ENCODE assay signal across 33 cellular contexts in genomic region chr3:66928252-66928651, GRCh38.
DNase-seq lines count a peak whose midpoint lies in the region; ATAC-seq lines count a peak whose summit lies in the region.
"Had no signal": no experiment of that assay in that cellular context is flagged by ENCODE, and none has a peak within 500 bp of the region (broad histone marks: within the 10 kb centered on the region; RNA-seq: fewer than 3 reads in every experiment).

No MANE protein-coding gene starts in this region.

- peaks cover 5% of the 10 kb centered on the region for H3K4me1 Mint-ChIP-seq in T-helper 17 cell
- H3K4me1 Mint-ChIP-seq: B cell; CD14-positive monocyte; CD4-positive, CD25-positive, alpha-beta regulatory T cell; CD8-positive, alpha-beta memory T cell had no signal

- H3K36me3 Mint-ChIP-seq in T-helper 17 cell (ENCODE audit: low read depth): no peaks in the 10 kb centered on the region
- H3K36me3 Mint-ChIP-seq: CD14-positive monocyte; CD4-positive, alpha-beta memory T cell; CD4-positive, CD25-positive, alpha-beta regulatory T cell; CD8-positive, alpha-beta memory T cell; CD8-positive, alpha-beta T cell had no signal

- no peaks in the 10 kb centered on the region for H3K9me3 ChIP-seq in Karpas-422 (ENCODE audit: low read length)
- no peaks in the 10 kb centered on the region for H3K9me3 ChIP-seq in T-helper 17 cell (ENCODE audit: control insufficient read depth, low read length, poor library complexity, severe bottlenecking)
- H3K9me3 ChIP-seq: A549; BE2C; BLaER1; BLaER1 treated with 17β-estradiol and CSF1 and Interleukin-3, amounts not matched to agents 10 nM and 100 nM; Caco-2 had no signal

- H2BK15ac ChIP-seq in mesendoderm (replicated peaks; ENCODE audit: low read depth): no peak overlapping the region

- no peaks in the 10 kb centered on the region for H3K79me1 ChIP-seq in mesendoderm (ENCODE audit: low read length)

- no CpG with 5 or more reads among the region's 2 CpGs for WGBS in mesendoderm (ENCODE audit: extremely low coverage, insufficient coverage, low lambda C conversion rate)

- H4K20me1 ChIP-seq in Karpas-422 (ENCODE audit: insufficient read depth, low read depth, low read length): no peaks in the 10 kb centered on the region
- H4K20me1 ChIP-seq: BLaER1; BLaER1 treated with 17β-estradiol and CSF1 and Interleukin-3, amounts not matched to agents 10 nM and 100 nM had no signal

- DNase-seq in Karpas-422 (no peak), T-helper 17 cell (no peak), mesendoderm (peak; percentile 52), NCI-H1417 treated with DMSO at 0.1 percent for 48 hours (lab: John Stamatoyannopoulos, UW) (no peak)
- DNase-seq in effector CD8-positive, alpha-beta T cell (lab: John Stamatoyannopoulos, UW): no peak
- DNase-seq: 8988T; ACHN; AML-193; BE2C; C1 segment of cervical spinal cord; Caco-2; Calu3; CD4-positive, alpha-beta T cell; CD4-positive, CD25-positive, alpha-beta regulatory T cell; CD8-positive, alpha-beta memory T cell; CD8-positive, alpha-beta T cell; COR-L47; DMS 273 treated with DMSO at 0.1 percent for 48 hours; DMS153; DMS53; DMS79; DMS79 treated with DMSO at 0.1 percent for 48 hours; DND-41; EL had no signal

- H3K27me3 Mint-ChIP-seq in T-helper 17 cell: peaks cover 13% of the 10 kb centered on the region

- H3K36me3 ChIP-seq in Karpas-422 (ENCODE audit: insufficient read depth, low read length) (no peaks in the 10 kb centered on the region), mesendoderm (ENCODE audit: control insufficient read depth, insufficient read depth, low read length) (no peaks in the 10 kb centered on the region)
- H3K36me3 ChIP-seq: BE2C; BLaER1; BLaER1 treated with 17β-estradiol and CSF1 and Interleukin-3, amounts not matched to agents 10 nM and 100 nM had no signal

- H3K4me1 ChIP-seq in Karpas-422 (ENCODE audit: low read length) (peaks cover 99% of the 10 kb centered on the region), mesendoderm (ENCODE audit: control insufficient read depth, low read depth, low read length) (peaks cover 6% of the 10 kb centered on the region)
- H3K4me1 ChIP-seq: A549; BE2C; BLaER1; BLaER1 treated with 17β-estradiol and CSF1 and Interleukin-3, amounts not matched to agents 10 nM and 100 nM had no signal

- no peak overlapping the region for H2AK5ac ChIP-seq in mesendoderm (ENCODE audit: low read length)

- no peak overlapping the region for H3K4me3 Mint-ChIP-seq in T-helper 17 cell
- H3K4me3 Mint-ChIP-seq: B cell; CD14-positive monocyte; CD4-positive, alpha-beta memory T cell; CD4-positive, alpha-beta T cell; CD4-positive, CD25-positive, alpha-beta regulatory T cell; CD8-positive, alpha-beta memory T cell; CD8-positive, alpha-beta T cell had no signal

- no peak overlapping the region for H3K4ac ChIP-seq in mesendoderm (ENCODE audit: low read depth, low read length)

- H3K18ac ChIP-seq in mesendoderm (ENCODE audit: low read length): no peak overlapping the region

- H3K4me2 ChIP-seq in Karpas-422 (ENCODE audit: low read depth, low read length, poor library complexity, severe bottlenecking) (no peak overlapping the region), mesendoderm (ENCODE audit: low read length) (no peak overlapping the region)
- H3K4me2 ChIP-seq: A549; BLaER1; BLaER1 treated with 17β-estradiol and CSF1 and Interleukin-3, amounts not matched to agents 10 nM and 100 nM had no signal

- no peak overlapping the region for H3K23ac ChIP-seq in mesendoderm (ENCODE audit: low read length)

- no peaks in the 10 kb centered on the region for H3K9me2 ChIP-seq in Karpas-422 (replicated peaks; ENCODE audit: insufficient read depth, low read length)

- no peak overlapping the region for H3K56ac ChIP-seq in mesendoderm (ENCODE audit: low read length)

- no peak overlapping the region for H2BK120ac ChIP-seq in mesendoderm (ENCODE audit: low read depth, low read length)

- H3K4me3 ChIP-seq in Karpas-422 (ENCODE audit: low read length) (no peak overlapping the region), mesendoderm (ENCODE audit: low read length) (no peak overlapping the region)
- H3K4me3 ChIP-seq: A549; BLaER1; BLaER1 treated with 17β-estradiol and CSF1 and Interleukin-3, amounts not matched to agents 10 nM and 100 nM had no signal

- H4K8ac ChIP-seq in mesendoderm (ENCODE audit: low read depth, low read length): no peak overlapping the region

- no peaks in the 10 kb centered on the region for H3K27me3 ChIP-seq in Karpas-422 (ENCODE audit: low read length)
- no peaks in the 10 kb centered on the region for H3K27me3 ChIP-seq in mesendoderm (ENCODE audit: insufficient read depth, low read length, poor library complexity)
- H3K27me3 ChIP-seq: BLaER1; BLaER1 treated with 17β-estradiol and CSF1 and Interleukin-3, amounts not matched to agents 10 nM and 100 nM had no signal

- peak overlapping the region; percentile 3; the same call in 1 of the 2 replicates for H2AFZ ChIP-seq in Karpas-422 (ENCODE audit: low read length)

- H3K79me2 ChIP-seq in Karpas-422 (ENCODE audit: low read length) (no peaks in the 10 kb centered on the region), mesendoderm (ENCODE audit: control insufficient read depth, insufficient read depth, low read length) (no peaks in the 10 kb centered on the region)

- H3K9ac ChIP-seq in Karpas-422 (ENCODE audit: low read length) (no peak overlapping the region), mesendoderm (ENCODE audit: low read length) (no peak overlapping the region)
- H3K9ac ChIP-seq: BLaER1; BLaER1 treated with 17β-estradiol and CSF1 and Interleukin-3, amounts not matched to agents 10 nM and 100 nM had no signal

- H3K27ac ChIP-seq in Karpas-422 (ENCODE audit: low read length) (peak overlapping the region; percentile 96), mesendoderm (ENCODE audit: low read depth, low read length) (no peak overlapping the region)
- H3K27ac ChIP-seq: 22Rv1; A549; BLaER1; BLaER1 treated with 17β-estradiol and CSF1 and Interleukin-3, amounts not matched to agents 10 nM and 100 nM; C4-2B had no signal

- no peak overlapping the region for H3K27ac Mint-ChIP-seq in T-helper 17 cell
- H3K27ac Mint-ChIP-seq: B cell; CD14-positive monocyte; CD4-positive, alpha-beta memory T cell; CD4-positive, alpha-beta T cell; CD4-positive, CD25-positive, alpha-beta regulatory T cell; CD8-positive, alpha-beta memory T cell; CD8-positive, alpha-beta T cell had no signal

- no peak overlapping the region for H4K5ac ChIP-seq in mesendoderm (ENCODE audit: low read length)

- ATAC-seq in T-helper 17 cell (peak; percentile 53), GM18517 (IDR thresholded peaks at IDR 0.05; ENCODE audit: unreplicated experiment) (no peak)
- ATAC-seq: A549; CD8-positive, alpha-beta T cell had no signal

- no peak overlapping the region for H2BK5ac ChIP-seq in mesendoderm (ENCODE audit: low read length)
